In the genomic region with DNA sequence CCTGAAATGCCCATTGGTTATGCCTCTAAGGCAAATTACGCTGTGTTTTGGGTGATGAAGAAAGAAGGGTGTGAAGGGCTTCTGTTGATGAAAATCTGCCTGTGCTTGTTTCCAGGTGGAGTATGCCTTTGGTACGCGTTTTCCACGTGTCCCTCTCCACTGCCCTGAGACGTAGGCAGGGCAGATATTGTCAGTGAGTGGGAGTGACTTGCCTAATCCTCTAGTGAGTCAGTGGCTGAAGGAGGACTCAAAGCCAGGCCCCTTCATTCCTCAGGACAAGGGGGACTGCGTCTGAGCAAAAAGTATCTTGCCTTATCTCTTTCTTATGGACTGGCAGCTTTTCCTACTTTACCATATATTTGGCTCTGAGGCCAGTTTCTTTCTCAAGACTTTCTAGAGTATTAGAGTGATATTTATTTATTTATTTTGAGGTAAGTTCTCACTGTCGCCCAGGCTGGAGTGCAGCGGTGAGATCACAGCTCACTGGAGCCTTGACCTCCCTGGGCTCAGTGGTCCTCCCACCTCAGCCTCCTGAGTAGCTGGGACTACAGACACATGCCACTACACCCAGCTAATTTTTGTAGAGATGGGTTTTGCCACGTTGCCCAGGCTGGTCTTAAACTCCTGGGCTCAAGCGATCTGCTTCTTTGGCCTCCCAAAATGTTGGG, we compare ENCODE assay signal across 1 cellular context.
A peak's percentile ranks its signal among the peaks of the same experiment; 100 is the strongest.
TF ChIP-seq lines count a peak whose summit lies in the region.

No MANE protein-coding gene starts in this region.

TF ChIP-seq in K562, 482 proteins besides CTCF, POLR2A, EP300 and RAD21 (continues in another document):
- TF ChIP-seq, protein P1, sequence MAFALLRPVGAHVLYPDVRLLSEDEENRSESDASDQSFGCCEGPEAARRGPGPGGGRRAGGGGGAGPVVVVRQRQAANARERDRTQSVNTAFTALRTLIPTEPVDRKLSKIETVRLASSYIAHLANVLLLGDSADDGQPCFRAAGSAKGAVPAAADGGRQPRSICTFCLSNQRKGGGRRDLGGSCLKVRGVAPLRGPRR (CRISPR knock-in tag; IDR thresholded peaks at IDR 0.05) = no peak
- TF ChIP-seq JUND (IDR thresholded peaks at IDR 0.05; ENCODE audit: borderline replicate concordance, low read depth, low read length) (peak; percentile 90), JUND (tag; IDR thresholded peaks at IDR 0.05; ENCODE audit: borderline replicate concordance, low read depth, low read length) (peak; percentile 83; the same call in 1 of the 3 replicates), SMARCE1 (IDR thresholded peaks at IDR 0.05) (peak; percentile 81), ZBTB26 (CRISPR knock-in tag; IDR thresholded peaks at IDR 0.05) (no peak), ARID1B (IDR thresholded peaks at IDR 0.05) (peak; percentile 73), SP1 (CRISPR knock-in tag; IDR thresholded peaks at IDR 0.05) (no peak), GATA2 (CRISPR knock-in tag; IDR thresholded peaks at IDR 0.05) (0 out of 2 replicates have a peak, but pooled peaks have one; percentile 16), ETV6 (IDR thresholded peaks at IDR 0.05; ENCODE audit: borderline replicate concordance in 1 of 2, low read depth in 2 of 2, low read length in 1 of 2) (no peak), ETV6 (CRISPR knock-in tag; IDR thresholded peaks at IDR 0.05; ENCODE audit: borderline replicate concordance) (no peak), MGA (IDR thresholded peaks at IDR 0.05) (peak; percentile 45), SOX6 (IDR thresholded peaks at IDR 0.05) (peak; percentile 49; the same call in 1 of the 2 replicates), TRIM24 (IDR thresholded peaks at IDR 0.05) (peak; percentile 20 to 23; a peak in 1 of 4 replicates), ZNF830 (CRISPR knock-in tag; IDR thresholded peaks at IDR 0.05) (no peak), SMARCA4 (IDR thresholded peaks at IDR 0.05) (peak; percentile 81), ATF7 (IDR thresholded peaks at IDR 0.05) (peak; percentile 32; the same call in 1 of the 2 replicates), FOSL1 (tag; conservative IDR thresholded peaks at IDR 0.05) (peak; percentile 85), PRDM10 (IDR thresholded peaks at IDR 0.05; ENCODE audit: partially characterized antibody) (peak; percentile 66), ZNF518B (CRISPR knock-in tag; IDR thresholded peaks at IDR 0.05) (no peak), MEIS2 (IDR thresholded peaks at IDR 0.05; ENCODE audit: partially characterized antibody) (peak; percentile 41), ZNF707 (CRISPR knock-in tag; conservative IDR thresholded peaks at IDR 0.05) (no peak), CTBP1 (IDR thresholded peaks at IDR 0.05; ENCODE audit: borderline replicate concordance) (0 out of 2 replicates have a peak, but pooled peaks have one; percentile 45), RFX7 (CRISPR knock-in tag; IDR thresholded peaks at IDR 0.05) (no peak), CXXC5 (CRISPR knock-in tag; IDR thresholded peaks at IDR 0.05) (peak; percentile 36; the same call in 1 of the 2 replicates), EHMT2 (IDR thresholded peaks at IDR 0.05) (peak; percentile 44; the same call in 1 of the 2 replicates), SRSF9 (IDR thresholded peaks at IDR 0.05; ENCODE audit: borderline replicate concordance, low read depth, low read length) (no peak)
- TF ChIP-seq, protein P2, sequence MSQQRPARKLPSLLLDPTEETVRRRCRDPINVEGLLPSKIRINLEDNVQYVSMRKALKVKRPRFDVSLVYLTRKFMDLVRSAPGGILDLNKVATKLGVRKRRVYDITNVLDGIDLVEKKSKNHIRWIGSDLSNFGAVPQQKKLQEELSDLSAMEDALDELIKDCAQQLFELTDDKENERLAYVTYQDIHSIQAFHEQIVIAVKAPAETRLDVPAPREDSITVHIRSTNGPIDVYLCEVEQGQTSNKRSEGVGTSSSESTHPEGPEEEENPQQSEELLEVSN (IDR thresholded peaks at IDR 0.05; ENCODE audit: borderline replicate concordance in 1 of 2, extremely low read depth in 1 of 2, insufficient read depth in 1 of 2, insufficient read length in 1 of 2, low read depth in 1 of 2, low read length in 1 of 2, poor library complexity in 1 of 2, severe bottlenecking in 1 of 2) = peak; percentile 19 to 39
- TF ChIP-seq, protein P3, sequence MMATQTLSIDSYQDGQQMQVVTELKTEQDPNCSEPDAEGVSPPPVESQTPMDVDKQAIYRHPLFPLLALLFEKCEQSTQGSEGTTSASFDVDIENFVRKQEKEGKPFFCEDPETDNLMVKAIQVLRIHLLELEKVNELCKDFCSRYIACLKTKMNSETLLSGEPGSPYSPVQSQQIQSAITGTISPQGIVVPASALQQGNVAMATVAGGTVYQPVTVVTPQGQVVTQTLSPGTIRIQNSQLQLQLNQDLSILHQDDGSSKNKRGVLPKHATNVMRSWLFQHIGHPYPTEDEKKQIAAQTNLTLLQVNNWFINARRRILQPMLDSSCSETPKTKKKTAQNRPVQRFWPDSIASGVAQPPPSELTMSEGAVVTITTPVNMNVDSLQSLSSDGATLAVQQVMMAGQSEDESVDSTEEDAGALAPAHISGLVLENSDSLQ (IDR thresholded peaks at IDR 0.05) = peak; percentile 50
